8 cellular contexts compared by ENCODE assay signal in genomic region chr1:202192770-202193613, GRCh38. TPM values are rescaled to one million over a fixed set of nuclear protein-coding genes. Genes with fewer than 3 reads are reported as not detected.
A peak's percentile ranks its signal among the peaks of the same experiment; 100 is the strongest.
DNase-seq lines count a peak whose midpoint lies in the region; ATAC-seq, FAIRE-seq and TF ChIP-seq lines count a peak whose summit lies in the region.

No MANE protein-coding gene starts in this region.

- H3K79me2 ChIP-seq in ACC112 (ENCODE audit: control insufficient read depth, insufficient read depth, low read length, unreplicated experiment): no peaks in the 10 kb centered on the region
- H3K79me2 ChIP-seq in H1 (ENCODE audit: control insufficient read depth in 1 of 2, insufficient read depth in 2 of 2, low read length in 2 of 2): no peaks in the 10 kb centered on the region

- no peaks in the 10 kb centered on the region for H3K9me3 Mint-ChIP-seq in activated CD8-positive, alpha-beta T cell treated with anti-CD3 and anti-CD28 coated beads, Interleukin-2, amount 10 ng/mL, durations not matched to agents 7 days and 5 days (ENCODE audit: insufficient read depth)
- H3K9me3 Mint-ChIP-seq in stimulated activated memory B cell treated with anti-CD40 and anti-IgM and Interleukin-4, amounts not matched to agents 10 μg/mL and 1 μg/mL and 100 μg/mL, for 72 hours: no peaks in the 10 kb centered on the region

- H3K27me3 Mint-ChIP-seq in activated CD8-positive, alpha-beta T cell treated with anti-CD3 and anti-CD28 coated beads, Interleukin-2, amount 10 ng/mL, durations not matched to agents 7 days and 5 days (ENCODE audit: low read depth): peaks cover 30% of the 10 kb centered on the region
- peaks cover 78% of the 10 kb centered on the region for H3K27me3 Mint-ChIP-seq in stimulated activated memory B cell treated with anti-CD40 and anti-IgM and Interleukin-4, amounts not matched to agents 10 μg/mL and 1 μg/mL and 100 μg/mL, for 72 hours

- peak; percentile 81 to 86 for TF ChIP-seq RAD21 in H1 (IDR thresholded peaks at IDR 0.05 in 1 of 2, conservative IDR thresholded peaks at IDR 0.05 in 1 of 2; ENCODE audit: low read depth in 2 of 2, low read length in 2 of 2)

- POLR2A ChIA-PET in activated CD8-positive, alpha-beta T cell treated with anti-CD3 and anti-CD28 coated beads, Interleukin-2, amount 10 ng/mL, durations not matched to agents 7 days and 5 days (lab: Charles Lee): interaction anchor here (1.2 kb wide), 1 partner anchor 121 kb away, joined by 3 read pairs; no protein-coding TSS in a partner anchor
- POLR2A ChIA-PET in H1 (lab: Charles Lee; ENCODE audit: partially characterized antibody): interaction anchor here (0.9 to 1.6 kb wide), 3 partner anchors 8 to 48 kb away, joined by 3 read pairs; no protein-coding TSS in a partner anchor

- H2BK20ac ChIP-seq in H1 (ENCODE audit: low read length): no peak overlapping the region

- H2BK15ac ChIP-seq in H1 (ENCODE audit: low read length): 0 out of 2 replicates have a peak overlapping the region, but pooled peaks have one; percentile 53

- no peaks in the 10 kb centered on the region for H3K36me3 ChIP-seq in ACC112 (ENCODE audit: insufficient read depth, low read length)
- H3K36me3 ChIP-seq in H1 (ENCODE audit: control insufficient read depth in 2 of 4, insufficient read depth in 4 of 4, low read length in 3 of 4): no peaks in the 10 kb centered on the region

- no peak overlapping the region for H3K18ac ChIP-seq in H1 (ENCODE audit: extremely low read depth, low read length)

- no peak overlapping the region for H3K9ac ChIP-seq in H1 (replicated peaks in 1 of 4; ENCODE audit: extremely low read depth in 1 of 4, low read depth in 3 of 4, low read length in 3 of 4)

- no peaks in the 10 kb centered on the region for H3K79me1 ChIP-seq in H1 (ENCODE audit: low read depth, low read length)

- H3K4me1 ChIP-seq in ACC112 (ENCODE audit: control insufficient read depth, insufficient read depth, low read length, unreplicated experiment) (no peaks in the 10 kb centered on the region), H1 (replicated peaks in 1 of 4; ENCODE audit: control insufficient read depth in 3 of 4, insufficient read depth in 4 of 4, low read length in 3 of 4) (peaks cover 0 to 9% (median 2%) of the 10 kb centered on the region in 4 experiments; a peak in 5 of 7 replicates)

- H4K91ac ChIP-seq in H1 (replicated peaks; ENCODE audit: insufficient read length, low read length): no peak overlapping the region

- H3K4me3 Mint-ChIP-seq in activated CD8-positive, alpha-beta T cell treated with anti-CD3 and anti-CD28 coated beads, Interleukin-2, amount 10 ng/mL, durations not matched to agents 7 days and 5 days: no peak overlapping the region
- peak overlapping the region; percentile 43 for H3K4me3 Mint-ChIP-seq in stimulated activated memory B cell treated with anti-CD40 and anti-IgM and Interleukin-4, amounts not matched to agents 10 μg/mL and 1 μg/mL and 100 μg/mL, for 72 hours

- no peaks in the 10 kb centered on the region for H4K20me1 ChIP-seq in H1 (replicated peaks in 1 of 2; ENCODE audit: control insufficient read depth in 1 of 2, insufficient read depth in 2 of 2, low read length in 2 of 2)

- H3K4me3 ChIP-seq in ACC112 (ENCODE audit: low read depth, low read length): peak overlapping the region; percentile 47; the same call in 1 of the 2 replicates
- peak overlapping the region in 3 of 4 experiments; percentile 34 to 65 (median 40); a peak in 5 of 8 replicates for H3K4me3 ChIP-seq in H1 (ENCODE audit: extremely low read depth in 1 of 4, insufficient read depth in 2 of 4, low read depth in 3 of 4, low read length in 4 of 4)

- H3K27ac ChIP-seq in ACC112 (ENCODE audit: low read depth, low read length) (no peak overlapping the region), H1 (ENCODE audit: low read depth, low read length) (no peak overlapping the region)

- DNase-seq in NCI-H2196 (lab: John Stamatoyannopoulos, UW; ENCODE audit: unreplicated experiment): peak; percentile 42
- DNase-seq in activated CD8-positive, alpha-beta T cell treated with anti-CD3 and anti-CD28 coated beads, Interleukin-2, amount 10 ng/mL, durations not matched to agents 7 days and 5 days: peak; percentile 68
- peak in 1 of 2 experiments; percentile 92 for DNase-seq in H1 (ENCODE audit: low read depth in 1 of 2, low spot score in 2 of 2)
- peak; percentile 57 for DNase-seq in mucosa of gallbladder (ENCODE audit: low spot score)

- H2AFZ ChIP-seq in ACC112 (ENCODE audit: low read length, unreplicated experiment) (no peak overlapping the region), H1 (ENCODE audit: low read length) (peak overlapping the region; percentile 85; the same call in 1 of the 2 replicates)

- ATAC-seq in activated CD8-positive, alpha-beta T cell treated with anti-CD3 and anti-CD28 coated beads, Interleukin-2, amount 10 ng/mL, durations not matched to agents 7 days and 5 days: peak; percentile 57
- peak; percentile 60 for ATAC-seq in stimulated activated memory B cell treated with anti-CD40 and anti-IgM and Interleukin-4, amounts not matched to agents 10 μg/mL and 1 μg/mL and 100 μg/mL, for 72 hours
- ATAC-seq in GM21717 (IDR thresholded peaks at IDR 0.05; ENCODE audit: unreplicated experiment): no peak

- no peak for TF ChIP-seq POLR2A in H1 (IDR thresholded peaks at IDR 0.05; ENCODE audit: control extremely low read depth in 1 of 2, low read depth in 2 of 2, low read length in 2 of 2)

- 45% methylated on average over 17 of the region's 18 CpGs; no CpG with 5 or more reads in 1 of the 2 experiments for WGBS in H1 (ENCODE audit: extremely low coverage in 1 of 2, insufficient coverage in 1 of 2, insufficient read length in 1 of 2, insufficient replicate concordance in 2 of 2, low coverage in 1 of 2, low lambda C conversion rate in 2 of 2, missing lambda C conversion rate in 1 of 2), 2 experiments

- H2BK12ac ChIP-seq in H1 (ENCODE audit: low read depth, low read length): peak overlapping the region; percentile 27; the same call in 1 of the 2 replicates

- H3K23me2 ChIP-seq in H1 (ENCODE audit: low read depth, low read length): peaks cover 5% of the 10 kb centered on the region; the same call in 1 of the 2 replicates

- H3K4me1 Mint-ChIP-seq in activated CD8-positive, alpha-beta T cell treated with anti-CD3 and anti-CD28 coated beads, Interleukin-2, amount 10 ng/mL, durations not matched to agents 7 days and 5 days (ENCODE audit: low read depth): peaks cover 6% of the 10 kb centered on the region
- H3K4me1 Mint-ChIP-seq in stimulated activated memory B cell treated with anti-CD40 and anti-IgM and Interleukin-4, amounts not matched to agents 10 μg/mL and 1 μg/mL and 100 μg/mL, for 72 hours: peaks cover 19% of the 10 kb centered on the region

- H3K9me3 ChIP-seq in H1 (ENCODE audit: insufficient read depth in 2 of 2, low read depth in 1 of 2, low read length in 1 of 2): no peaks in the 10 kb centered on the region

- H3K27me3 ChIP-seq in ACC112 (ENCODE audit: insufficient read depth, low read length) (peaks cover 50% of the 10 kb centered on the region), H1 (replicated peaks in 1 of 4; ENCODE audit: control insufficient read depth in 3 of 4, extremely low read depth in 1 of 4, insufficient read depth in 3 of 4, low read length in 3 of 4) (peaks cover 16 to 31% (median 22%) of the 10 kb centered on the region in 4 experiments)

- no peak overlapping the region for H3K4ac ChIP-seq in H1 (replicated peaks; ENCODE audit: insufficient read length, low read depth, low read length)

- H3K14ac ChIP-seq in H1 (ENCODE audit: insufficient read length): no peak overlapping the region

- peak overlapping the region; percentile 48 to 86 for H3K4me2 ChIP-seq in H1 (ENCODE audit: insufficient read depth in 1 of 2, low read depth in 2 of 2, low read length in 2 of 2)

- TF ChIP-seq CTCF in GM12873 (IDR thresholded peaks at IDR 0.05; ENCODE audit: insufficient read depth, low read depth, low read length, missing control alignments): peak; percentile 95
- TF ChIP-seq CTCF in H1 (IDR thresholded peaks at IDR 0.05; ENCODE audit: control extremely low read depth in 1 of 3, insufficient read depth in 1 of 3, low read depth in 1 of 3, low read length in 3 of 3): peak; percentile 93 to 97 (median 96)

- no peak for FAIRE-seq in H1 (lab: Jason Lieb, UNC)

- H3K27ac Mint-ChIP-seq in activated CD8-positive, alpha-beta T cell treated with anti-CD3 and anti-CD28 coated beads, Interleukin-2, amount 10 ng/mL, durations not matched to agents 7 days and 5 days: no peak overlapping the region
- H3K27ac Mint-ChIP-seq in stimulated activated memory B cell treated with anti-CD40 and anti-IgM and Interleukin-4, amounts not matched to agents 10 μg/mL and 1 μg/mL and 100 μg/mL, for 72 hours: no peak overlapping the region

- CTCF ChIA-PET in activated CD8-positive, alpha-beta T cell treated with anti-CD3 and anti-CD28 coated beads, Interleukin-2, amount 10 ng/mL, durations not matched to agents 7 days and 5 days (lab: Charles Lee): interaction anchor here (0.7 to 2.6 kb wide), 53 partner anchors 8 to 527 kb away, joined by 3 to 28 read pairs (median 4); partner anchors contain the start of genes PTPN7 and UBE2T
- CTCF ChIA-PET in H1 (lab: Charles Lee; ENCODE audit: partially characterized antibody): interaction anchor here (0.6 to 6.3 kb wide), 52 partner anchors 8 to 1183 kb away, joined by 3 to 52 read pairs (median 5); no protein-coding TSS in a partner anchor

- H2BK120ac ChIP-seq in H1 (replicated peaks; ENCODE audit: low read depth, low read length): no peak overlapping the region

- no peak overlapping the region for H2BK5ac ChIP-seq in H1 (ENCODE audit: low read depth, low read length)

- no peak overlapping the region for H3K56ac ChIP-seq in H1 (replicated peaks; ENCODE audit: insufficient read length, low read depth, low read length)

- TF ChIP-seq EP300 in H1 (IDR thresholded peaks at IDR 0.05; ENCODE audit: borderline replicate concordance in 1 of 2, low read depth in 2 of 2, low read length in 2 of 2): no peak

- peak overlapping the region; percentile 26 for H4K8ac ChIP-seq in H1 (ENCODE audit: extremely low read depth, insufficient read depth, low read length)

- no peak overlapping the region for H4K5ac ChIP-seq in H1 (ENCODE audit: insufficient read length, low read depth, low read length)

- H2AK5ac ChIP-seq in H1 (ENCODE audit: low read depth, low read length): no peak overlapping the region

- no peaks in the 10 kb centered on the region for H3K36me3 Mint-ChIP-seq in activated CD8-positive, alpha-beta T cell treated with anti-CD3 and anti-CD28 coated beads, Interleukin-2, amount 10 ng/mL, durations not matched to agents 7 days and 5 days (ENCODE audit: low read depth)
- no peaks in the 10 kb centered on the region for H3K36me3 Mint-ChIP-seq in stimulated activated memory B cell treated with anti-CD40 and anti-IgM and Interleukin-4, amounts not matched to agents 10 μg/mL and 1 μg/mL and 100 μg/mL, for 72 hours

- H3K23ac ChIP-seq in H1 (ENCODE audit: insufficient read length): no peak overlapping the region

RNA-seq across cellular contexts. Expression of gene LGR6, which starts 0.6 kb away (rescaled TPM):
- under 1 TPM in 1 of 2 experiments, not detected in 1; 0.08 TPM for total RNA-seq in activated CD8-positive, alpha-beta T cell treated with anti-CD3 and anti-CD28 coated beads, Interleukin-2, amount 10 ng/mL, durations not matched to agents 7 days and 5 days
- total RNA-seq in H1 (2021; fragmentation: NEBNext Ultra II Directional; extraction: Animal tissue kit (Norgen Biotek cat#: 25700)): 0.50 and 1.1 TPM in 2 replicates
- polyA plus RNA-seq in H1 (2011; rRNA removed): 1.0 and 1.3 TPM in 2 replicates
- 0.56 TPM for polyA plus RNA-seq in H1 (2011; cell fraction: cytosol; rRNA removed)
- polyA plus RNA-seq in H1 (2011; cell fraction: nucleus; rRNA removed): 1.6 TPM
- 0.36 to 1.2 TPM (median 0.82 TPM) in 4 replicates for polyA plus RNA-seq in H1 (2012, experiment 1 of 2)
- polyA plus RNA-seq in H1 (2012, experiment 2 of 2): 0.59 TPM
- 1.0 TPM for polyA plus RNA-seq in H1 (2013, experiment 1 of 2)
- polyA plus RNA-seq in H1 (2013, experiment 2 of 2): 1.0 TPM
- polyA minus RNA-seq in H1 (2011; rRNA and poly(A)+ RNA removed): 0.66 and 0.91 TPM in 2 replicates
- polyA minus RNA-seq in H1 (2011; cell fraction: cytosol; rRNA and poly(A)+ RNA removed): 2.3 TPM
- 1.7 TPM for polyA minus RNA-seq in H1 (2011; cell fraction: nucleus; rRNA and poly(A)+ RNA removed)
- 60.7 TPM for total RNA-seq in mucosa of gallbladder

RNA-seq across cellular contexts. Expression of gene PTPN7, which starts 32.6 kb away (rescaled TPM):
- 100 to 1,000 TPM; 242 to 255 TPM for total RNA-seq in activated CD8-positive, alpha-beta T cell treated with anti-CD3 and anti-CD28 coated beads, Interleukin-2, amount 10 ng/mL, durations not matched to agents 7 days and 5 days
- total RNA-seq in H1 (2021; fragmentation: NEBNext Ultra II Directional; extraction: Animal tissue kit (Norgen Biotek cat#: 25700)): not detected in 2 replicates
- 0.20 TPM in 2 replicates for polyA plus RNA-seq in H1 (2011; rRNA removed)
- 0.31 TPM for polyA plus RNA-seq in H1 (2011; cell fraction: cytosol; rRNA removed)
- 0.46 TPM for polyA plus RNA-seq in H1 (2011; cell fraction: nucleus; rRNA removed)
- 0.11 to 0.37 TPM (median 0.14 TPM) in 3 of 4 replicates, not detected in the other for polyA plus RNA-seq in H1 (2012, experiment 1 of 2)
- polyA plus RNA-seq in H1 (2012, experiment 2 of 2): 0.13 TPM
- 0.12 TPM for polyA plus RNA-seq in H1 (2013, experiment 1 of 2)
- 0.11 TPM for polyA plus RNA-seq in H1 (2013, experiment 2 of 2)
- polyA minus RNA-seq in H1 (2011; rRNA and poly(A)+ RNA removed): 0.10 TPM in 1 of 2 replicates, not detected in the other
- polyA minus RNA-seq in H1 (2011; cell fraction: cytosol; rRNA and poly(A)+ RNA removed): not detected
- polyA minus RNA-seq in H1 (2011; cell fraction: nucleus; rRNA and poly(A)+ RNA removed): not detected
- 9.3 TPM for total RNA-seq in mucosa of gallbladder

RNA-seq across cellular contexts. Expression of gene ARL8A, which starts 48.5 kb away (rescaled TPM):
- total RNA-seq in activated CD8-positive, alpha-beta T cell treated with anti-CD3 and anti-CD28 coated beads, Interleukin-2, amount 10 ng/mL, durations not matched to agents 7 days and 5 days: 10 to 100 TPM; 39.7 to 42.0 TPM
- total RNA-seq in H1 (2021; fragmentation: NEBNext Ultra II Directional; extraction: Animal tissue kit (Norgen Biotek cat#: 25700)): 58.7 and 59.0 TPM in 2 replicates
- polyA plus RNA-seq in H1 (2011; rRNA removed): 40.3 and 41.7 TPM in 2 replicates
- 39.3 TPM for polyA plus RNA-seq in H1 (2011; cell fraction: cytosol; rRNA removed)
- polyA plus RNA-seq in H1 (2011; cell fraction: nucleus; rRNA removed): 35.6 TPM
- 35.1 to 57.5 TPM (median 42.3 TPM) in 4 replicates for polyA plus RNA-seq in H1 (2012, experiment 1 of 2)
- 35.7 TPM for polyA plus RNA-seq in H1 (2012, experiment 2 of 2)
- 26.4 TPM for polyA plus RNA-seq in H1 (2013, experiment 1 of 2)
- polyA plus RNA-seq in H1 (2013, experiment 2 of 2): 26.9 TPM
- 20.7 and 22.3 TPM in 2 replicates for polyA minus RNA-seq in H1 (2011; rRNA and poly(A)+ RNA removed)
- 23.3 TPM for polyA minus RNA-seq in H1 (2011; cell fraction: cytosol; rRNA and poly(A)+ RNA removed)
- 16.2 TPM for polyA minus RNA-seq in H1 (2011; cell fraction: nucleus; rRNA and poly(A)+ RNA removed)
- 89.5 TPM for total RNA-seq in mucosa of gallbladder

Comparison
In these comparisons a context has a peak if more than half of its experiments do, and no peak if none do; other contexts are left out.
1. RNA of gene LGR6, which starts 0.6 kb away (total RNA-seq): 60.7 TPM in mucosa of gallbladder (single experiment); 0.50 to 1.1 TPM in H1 and 0.08 TPM in activated CD8-positive, alpha-beta T cell treated with anti-CD3 and anti-CD28 coated beads, Interleukin-2, amount 10 ng/mL, durations not matched to agents 7 days and 5 days; every median in the first group is over 10 times any median in the second.
2. RNA of gene PTPN7, which starts 32.6 kb away (total RNA-seq): 242 to 255 TPM in activated CD8-positive, alpha-beta T cell treated with anti-CD3 and anti-CD28 coated beads, Interleukin-2, amount 10 ng/mL, durations not matched to agents 7 days and 5 days; 9.3 TPM in mucosa of gallbladder (single experiment) and not detected in H1; every median in the first group is over 10 times any median in the second.